ENCODE assay signal across 9 cellular contexts in genomic region chr10:109912335-109913282, GRCh38. TPM values are rescaled to one million over a fixed set of nuclear protein-coding genes. Genes with fewer than 3 reads are reported as not detected.
DNase-seq lines count a peak whose midpoint lies in the region; ATAC-seq and TF ChIP-seq lines count a peak whose summit lies in the region.
"Had no signal": no experiment of that assay in that cellular context is flagged by ENCODE, and none has a peak within 500 bp of the region (broad histone marks: within the 10 kb centered on the region; RNA-seq: fewer than 3 reads in every experiment).

No MANE protein-coding gene starts in this region.

- no peak overlapping the region for H3K4me3 Mint-ChIP-seq in endodermal cell

- H3K36me3 ChIP-seq in gastroesophageal sphincter, result peaks cover 0 to 31% of the 10 kb centered on the region in 2 donors
- H3K36me3 ChIP-seq in endodermal cell (ENCODE audit: control insufficient read depth, insufficient read depth, low read length), result peaks cover 25% of the 10 kb centered on the region

- peaks cover 4 to 22% (median 5%) of the 10 kb centered on the region in 3 donors for H3K4me1 ChIP-seq in gastroesophageal sphincter
- no peaks in the 10 kb centered on the region for H3K4me1 ChIP-seq in endodermal cell (ENCODE audit: control insufficient read depth, insufficient read depth, low read length)

- ATAC-seq in HG02938 (IDR thresholded peaks at IDR 0.05; ENCODE audit: unreplicated experiment) (peak; percentile 85), gastroesophageal sphincter (peak; percentile 81)

- TF ChIP-seq CTCF in gastroesophageal sphincter (IDR thresholded peaks at IDR 0.05) (no peak), endodermal cell (conservative IDR thresholded peaks at IDR 0.05) (no peak)

- no peak for TF ChIP-seq POLR2A in gastroesophageal sphincter (IDR thresholded peaks at IDR 0.05)

- peaks cover 21% of the 10 kb centered on the region for H3K4me1 Mint-ChIP-seq in endodermal cell

- peak; percentile 65 for DNase-seq in DMS153 (lab: John Stamatoyannopoulos, UW)
- DNase-seq in DMS153 treated with DMSO at 0.1 percent for 48 hours (lab: John Stamatoyannopoulos, UW; ENCODE audit: unreplicated experiment), result no peak
- DNase-seq in NOMO-1 treated with dmso at 0.1 percent for 144 hours (lab: John Stamatoyannopoulos, UW; ENCODE audit: unreplicated experiment), result peak; percentile 55
- no peak for DNase-seq in endodermal cell
- DNase-seq in NCI-H187 (lab: John Stamatoyannopoulos, UW), result no peak
- no peak for DNase-seq in substantia nigra (lab: John Stamatoyannopoulos, UW)

- H3K4me3 ChIP-seq in gastroesophageal sphincter (no peak overlapping the region), endodermal cell (ENCODE audit: low read length) (no peak overlapping the region)

- H3K9ac ChIP-seq in endodermal cell (ENCODE audit: extremely low read depth, low read length, poor library complexity, severe bottlenecking), result no peak overlapping the region

- no peaks in the 10 kb centered on the region for H3K27me3 Mint-ChIP-seq in endodermal cell (ENCODE audit: insufficient read depth)

- WGBS in gastroesophageal sphincter (ENCODE audit: low coverage in 1 of 2), 2 donors, result 26 to 38% methylated on average over 2 of the region's 2 CpGs
- whole genome bisulfite sequencing in endodermal cell (ENCODE audit: insufficient coverage in 1 of 2, insufficient read length in 1 of 2), 2 experiments, result 88 to 94% methylated on average over 1 to 2 of the region's 2 CpGs

- H3K9me3 Mint-ChIP-seq in endodermal cell, result no peaks in the 10 kb centered on the region

- H3K27ac ChIP-seq in gastroesophageal sphincter (peak overlapping the region; percentile 48 to 76 (median 52)), endodermal cell (ENCODE audit: low read depth, low read length) (no peak overlapping the region), substantia nigra (ENCODE audit: low read depth, low read length, poor library complexity, severe bottlenecking) (no peak overlapping the region)
- H3K27ac ChIP-seq: neutrophil had no signal

- H3K36me3 Mint-ChIP-seq in endodermal cell (ENCODE audit: low read depth), result peaks cover 11% of the 10 kb centered on the region

- H3K27ac Mint-ChIP-seq in endodermal cell, result no peak overlapping the region

- TF ChIP-seq EP300 in gastroesophageal sphincter (IDR thresholded peaks at IDR 0.05), result no peak

- no peaks in the 10 kb centered on the region for H3K27me3 ChIP-seq in gastroesophageal sphincter
- H3K27me3 ChIP-seq in endodermal cell (ENCODE audit: control insufficient read depth, insufficient read depth, low read length, poor library complexity, severe bottlenecking), result no peaks in the 10 kb centered on the region
- H3K27me3 ChIP-seq: neutrophil had no signal

- H3K9me3 ChIP-seq in gastroesophageal sphincter (no peaks in the 10 kb centered on the region), endodermal cell (ENCODE audit: control insufficient read depth, low read length) (no peaks in the 10 kb centered on the region)
- H3K9me3 ChIP-seq: neutrophil had no signal

RNA-seq across cellular contexts. Expression of gene XPNPEP1, which starts 10.7 kb away (rescaled TPM):
- 10 to 100 TPM; 35.5 to 58.0 (median 52.1) TPM for total RNA-seq in gastroesophageal sphincter
- total RNA-seq in endodermal cell, result 10 to 100 TPM; 39.2 to 50.2 TPM
- polyA plus RNA-seq in endodermal cell (2013, experiment 1 of 2), result 54.5 TPM
- 51.2 TPM for polyA plus RNA-seq in endodermal cell (2013, experiment 2 of 2)

Comparison
In these comparisons a context has a peak if more than half of its experiments do, and no peak if none do; other contexts are left out.
1. DNase-seq: peak in DMS153 (single experiment) and NOMO-1 treated with dmso at 0.1 percent for 144 hours (single experiment); none in DMS153 treated with DMSO at 0.1 percent for 48 hours (single experiment), endodermal cell (single experiment), NCI-H187 (0 of 2) and substantia nigra (0 of 49).
2. H3K27ac ChIP-seq: peak in gastroesophageal sphincter (4 of 4); none in endodermal cell (single experiment) and substantia nigra (single experiment).